Comparison of ENCODE assay signal across 15 cellular contexts in the genomic region with DNA sequence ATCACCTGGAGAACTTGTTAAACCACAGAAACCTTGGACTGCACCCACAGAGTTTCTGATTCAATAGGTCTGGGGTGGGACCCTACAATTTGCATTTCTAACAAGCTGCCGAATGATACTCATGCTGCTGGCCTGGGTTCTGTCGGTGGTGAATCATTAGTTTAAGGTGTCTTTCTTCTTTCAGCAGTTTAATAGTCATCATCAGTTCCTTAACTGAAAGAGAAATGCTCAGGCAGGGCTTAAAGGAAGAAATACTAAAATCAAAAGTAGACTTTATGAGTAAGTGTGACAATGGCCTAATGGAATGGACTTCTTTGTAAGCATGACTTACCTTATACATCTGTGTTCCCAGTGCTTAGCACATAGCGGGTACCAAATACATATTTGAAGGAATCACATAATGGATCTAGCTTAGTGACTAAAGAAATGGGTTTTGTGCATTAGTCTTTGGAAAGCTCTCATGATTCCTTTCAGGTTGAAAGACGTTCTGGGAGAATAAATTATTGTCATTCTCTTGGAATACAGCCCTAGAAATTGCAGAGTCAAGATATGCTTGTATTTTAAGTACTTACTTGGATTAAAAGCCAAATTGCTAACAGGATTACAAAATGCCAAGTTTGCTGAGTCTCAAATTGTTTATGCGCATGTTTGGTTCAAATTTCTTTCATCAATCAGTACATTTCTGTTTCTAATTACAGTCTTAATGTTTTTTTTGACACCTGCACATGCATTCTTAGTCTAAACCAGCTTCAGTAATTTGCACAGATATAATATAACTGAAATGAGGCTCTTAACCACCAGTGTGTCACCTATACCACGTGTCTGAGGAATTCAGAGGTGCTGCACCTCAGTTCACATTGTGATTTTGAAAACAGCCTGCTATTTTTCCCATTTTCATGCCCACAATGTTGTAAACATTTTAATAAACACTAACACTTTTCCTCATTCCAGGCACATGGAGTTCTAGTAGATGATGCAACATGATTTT.
DNase-seq lines count a peak whose midpoint lies in the region; ATAC-seq and TF ChIP-seq lines count a peak whose summit lies in the region.
"Had no signal": no experiment of that assay in that cellular context is flagged by ENCODE, and none has a peak within 500 bp of the region (broad histone marks: within the 10 kb centered on the region; RNA-seq: fewer than 3 reads in every experiment).

No MANE protein-coding gene starts in this region.

- DNase-seq in AG09319 (ENCODE audit: extremely low read depth, low read depth) (peak; percentile 51), epithelial cell of esophagus (ENCODE audit: low read depth) (peak; percentile 45), posterior vena cava (ENCODE audit: low spot score) (no peak), NOMO-1 (lab: John Stamatoyannopoulos, UW; ENCODE audit: unreplicated experiment in 2 of 2) (no peak), NCI-H774 (lab: John Stamatoyannopoulos, UW) (no peak), cortex of kidney (lab: John Stamatoyannopoulos, UW) (no peak)
- DNase-seq: DMS53; KBM-7; mammary epithelial cell; naive thymus-derived CD8-positive, alpha-beta T cell; NCI-H1092 treated with DMSO at 0.1 percent for 48 hours; T-cell had no signal

- ATAC-seq in GM18520 (IDR thresholded peaks at IDR 0.05; ENCODE audit: unreplicated experiment) (peak; percentile 94), HG03342 (IDR thresholded peaks at IDR 0.05; ENCODE audit: unreplicated experiment) (peak; percentile 50)
- ATAC-seq: naive thymus-derived CD8-positive, alpha-beta T cell; T-cell had no signal

- intact Hi-C loops in posterior vena cava (cut with DNase I): no loop called here

- H3K4me3 ChIP-seq in epithelial cell of esophagus (ENCODE audit: low read length): no peak overlapping the region
- H3K4me3 ChIP-seq: BLaER1 treated with 17β-estradiol and CSF1 and Interleukin-3, amounts not matched to agents 10 nM and 100 nM had no signal

- TF ChIP-seq CTCF in AG09319 (IDR thresholded peaks at IDR 0.05; ENCODE audit: low read depth, low read length) (no peak), epithelial cell of esophagus (IDR thresholded peaks at IDR 0.05; ENCODE audit: insufficient read depth, low read depth, low read length, missing control alignments) (no peak)

Comparison
In these comparisons a context has a peak if more than half of its experiments do, and no peak if none do; other contexts are left out.
1. DNase-seq: peak in AG09319 (single experiment) and epithelial cell of esophagus (single experiment); none in posterior vena cava (single experiment), NOMO-1 (0 of 2), NCI-H774 (single experiment) and cortex of kidney (single experiment).